In genomic region chr3:160757624-160758106, GRCh38 we compare ENCODE assay signal across 11 cellular contexts. TPM values are rescaled to one million over a fixed set of nuclear protein-coding genes. Genes with fewer than 3 reads are reported as not detected.
DNase-seq lines count a peak whose midpoint lies in the region; ATAC-seq and TF ChIP-seq lines count a peak whose summit lies in the region.
"Had no signal": no experiment of that assay in that cellular context is flagged by ENCODE, and none has a peak within 500 bp of the region (broad histone marks: within the 10 kb centered on the region; RNA-seq: fewer than 3 reads in every experiment).

No MANE protein-coding gene starts in this region.

- H3K27ac ChIP-seq in A673 (ENCODE audit: low read depth, low read length, poor library complexity, severe bottlenecking) (no peak overlapping the region), HCT116 (ENCODE audit: low read depth, low read length) (no peak overlapping the region)

- RAD21 ChIA-PET in HCT116 (lab: Charles Lee; ENCODE audit: low non-redundant PET in 1 of 2, low total read pairs in 2 of 2, uncharacterized antibody in 2 of 2, unreplicated experiment in 2 of 2): no interaction called here

- H3K4me2 ChIP-seq in HCT116 (ENCODE audit: low read length): peak overlapping the region; percentile 91; the same call in 1 of the 2 replicates

- TF ChIP-seq POLR2A in HCT116 (IDR thresholded peaks at IDR 0.05; ENCODE audit: borderline replicate concordance, extremely low read depth, insufficient read depth, insufficient read length): no peak

- H3K4me3 Mint-ChIP-seq in dendritic cell treated with granulocyte-macrophage colony-stimulating factor and Interleukin-4, amounts not matched to agents 40 ng/mL and 50 ng/mL, for 4 days: peak overlapping the region; percentile 93
- peak overlapping the region; percentile 15 to 99 (median 90) for H3K4me3 Mint-ChIP-seq in naive B cell
- H3K4me3 Mint-ChIP-seq in activated CD4-positive, alpha-beta T cell treated with anti-CD3 and anti-CD28 coated beads for 36 hours: no peak overlapping the region

- H3K4me1 Mint-ChIP-seq in dendritic cell treated with granulocyte-macrophage colony-stimulating factor and Interleukin-4, amounts not matched to agents 40 ng/mL and 50 ng/mL, for 4 days (ENCODE audit: low read depth): peaks cover 37% of the 10 kb centered on the region
- peaks cover 22 to 32% (median 24%) of the 10 kb centered on the region in 3 donors for H3K4me1 Mint-ChIP-seq in naive B cell
- H3K4me1 Mint-ChIP-seq in activated CD4-positive, alpha-beta T cell treated with anti-CD3 and anti-CD28 coated beads for 36 hours: peaks cover 26% of the 10 kb centered on the region

- H3K9ac ChIP-seq in HCT116 (ENCODE audit: low read length): no peak overlapping the region

- ATAC-seq in HCT116 (no peak), naive B cell (ENCODE audit: low read depth in 2 of 2) (no peak), HG02870 (IDR thresholded peaks at IDR 0.05; ENCODE audit: unreplicated experiment) (no peak)
- no peak for ATAC-seq in activated CD4-positive, alpha-beta T cell treated with anti-CD3 and anti-CD28 coated beads for 36 hours

- CTCF ChIA-PET in A673 (lab: Charles Lee): no interaction called here
- CTCF ChIA-PET in HCT116 (lab: Charles Lee): no interaction called here
- CTCF ChIA-PET in activated CD4-positive, alpha-beta T cell treated with anti-CD3 and anti-CD28 coated beads for 36 hours (lab: Charles Lee): interaction anchor here (1.1 kb wide), 1 partner anchor 61 kb away, joined by 3 read pairs; no protein-coding TSS in a partner anchor

- H3K27me3 ChIP-seq in A673 (replicated peaks; ENCODE audit: insufficient read depth, low read depth, low read length, poor library complexity) (no peaks in the 10 kb centered on the region), HCT116 (ENCODE audit: insufficient read depth, low read length) (no peaks in the 10 kb centered on the region)
- H3K27me3 ChIP-seq: thyroid gland had no signal

- no peak for TF ChIP-seq RAD21 in HCT116 (IDR thresholded peaks at IDR 0.05; ENCODE audit: low read depth)

- peak overlapping the region; percentile 97 for H3K27ac Mint-ChIP-seq in dendritic cell treated with granulocyte-macrophage colony-stimulating factor and Interleukin-4, amounts not matched to agents 40 ng/mL and 50 ng/mL, for 4 days
- no peak overlapping the region for H3K27ac Mint-ChIP-seq in naive B cell
- H3K27ac Mint-ChIP-seq in activated CD4-positive, alpha-beta T cell treated with anti-CD3 and anti-CD28 coated beads for 36 hours: no peak overlapping the region

- intact Hi-C loops in A673 (cut with micrococcal nuclease; ENCODE audit: unreplicated experiment) (loop anchor here (5.0 kb wide), 1 partner anchor 190 kb away; the partner anchor contains the start of gene KPNA4), HCT116 (cut with micrococcal nuclease) (no loop called here)
- intact Hi-C loops in dendritic cell treated with granulocyte-macrophage colony-stimulating factor and Interleukin-4, amounts not matched to agents 40 ng/mL and 50 ng/mL, for 4 days (cut with micrococcal nuclease): loop anchor here (2.0 to 10.0 kb wide), 6 partner anchors 45 to 465 kb away; partner anchors contain the start of gene NMD3
- intact Hi-C loops in activated CD4-positive, alpha-beta T cell treated with anti-CD3 and anti-CD28 coated beads for 36 hours (cut with DNase I, micrococcal nuclease): loop anchor here (5.0 to 10.0 kb wide), 4 partner anchors 185 to 1953 kb away; partner anchors contain the start of genes MFSD1 (in 1 of the 2) and NMD3 (in 1 of the 2)

- no peaks in the 10 kb centered on the region for H3K36me3 ChIP-seq in A673 (ENCODE audit: insufficient read depth, low read length, poor library complexity, severe bottlenecking)
- no peaks in the 10 kb centered on the region for H3K36me3 ChIP-seq in HCT116 (ENCODE audit: control insufficient read depth in 1 of 2, insufficient read depth in 2 of 2, low read length in 2 of 2)
- H3K36me3 ChIP-seq: thyroid gland had no signal

- POLR2A ChIA-PET in A673 (lab: Charles Lee; ENCODE audit: low non-redundant PET): no interaction called here
- POLR2A ChIA-PET in HCT116 (lab: Charles Lee): no interaction called here
- POLR2A ChIA-PET in activated CD4-positive, alpha-beta T cell treated with anti-CD3 and anti-CD28 coated beads for 36 hours (lab: Charles Lee): no interaction called here

- peaks cover 2% of the 10 kb centered on the region for H3K27me3 Mint-ChIP-seq in dendritic cell treated with granulocyte-macrophage colony-stimulating factor and Interleukin-4, amounts not matched to agents 40 ng/mL and 50 ng/mL, for 4 days
- peaks cover 0 to 8% (median 6%) of the 10 kb centered on the region in 3 donors for H3K27me3 Mint-ChIP-seq in naive B cell
- H3K27me3 Mint-ChIP-seq in activated CD4-positive, alpha-beta T cell treated with anti-CD3 and anti-CD28 coated beads for 36 hours: peaks cover 28% of the 10 kb centered on the region

- H3K9me3 ChIP-seq in A673 (ENCODE audit: low read depth, low read length, poor library complexity, severe bottlenecking): no peaks in the 10 kb centered on the region
- no peaks in the 10 kb centered on the region for H3K9me3 ChIP-seq in HCT116 (ENCODE audit: control insufficient read depth in 1 of 2, insufficient read depth in 1 of 2, low read depth in 1 of 2, low read length in 2 of 2)
- H3K9me3 ChIP-seq: thyroid gland had no signal

- no peaks in the 10 kb centered on the region for H4K20me1 ChIP-seq in HCT116 (ENCODE audit: insufficient read depth)

- DNase-seq in A673 (ENCODE audit: low spot score): no peak
- no peak for DNase-seq in HCT116 (ENCODE audit: low read depth, low spot score)
- DNase-seq in naive B cell: no peak
- no peak for DNase-seq in NCI-H774 (lab: John Stamatoyannopoulos, UW)
- no peak for DNase-seq in activated CD4-positive, alpha-beta T cell treated with anti-CD3 and anti-CD28 coated beads for 36 hours
- DNase-seq in dermis blood vessel endothelial cell: no peak
- DNase-seq: NCI-H2081, T-helper 9 cell had no signal

- H3K4me3 ChIP-seq in A673 (ENCODE audit: low read depth, low read length, poor library complexity, severe bottlenecking) (peak overlapping the region; percentile 87), HCT116 (replicated peaks in 1 of 2; ENCODE audit: low read depth in 1 of 2, low read length in 2 of 2) (no peak overlapping the region)

- no peak overlapping the region for H2AFZ ChIP-seq in HCT116 (ENCODE audit: low read depth, low read length, poor library complexity, severe bottlenecking)

- H3K36me3 Mint-ChIP-seq in dendritic cell treated with granulocyte-macrophage colony-stimulating factor and Interleukin-4, amounts not matched to agents 40 ng/mL and 50 ng/mL, for 4 days (ENCODE audit: low read depth): peaks cover 58% of the 10 kb centered on the region
- peaks cover 0 to 5% of the 10 kb centered on the region in 2 donors for H3K36me3 Mint-ChIP-seq in naive B cell
- peaks cover 2% of the 10 kb centered on the region for H3K36me3 Mint-ChIP-seq in activated CD4-positive, alpha-beta T cell treated with anti-CD3 and anti-CD28 coated beads for 36 hours (ENCODE audit: low read depth)

- peaks cover 10% of the 10 kb centered on the region; the same call in 1 of the 2 replicates for H3K79me2 ChIP-seq in HCT116 (ENCODE audit: insufficient read depth, low read length)

- no peaks in the 10 kb centered on the region for H3K9me2 ChIP-seq in HCT116 (ENCODE audit: insufficient read depth)

- no peak for TF ChIP-seq CTCF in A673 (conservative IDR thresholded peaks at IDR 0.05; ENCODE audit: low read depth, low read length)
- TF ChIP-seq CTCF in HCT116 (IDR thresholded peaks at IDR 0.05 in 2 of 3, conservative IDR thresholded peaks at IDR 0.05 in 1 of 3; ENCODE audit: borderline replicate concordance in 1 of 3, insufficient read depth in 1 of 3, low read depth in 2 of 3, low read length in 2 of 3): no peak

- H3K4me1 ChIP-seq in A673 (ENCODE audit: insufficient read depth, low read length, poor library complexity, severe bottlenecking) (peaks cover 14% of the 10 kb centered on the region), HCT116 (ENCODE audit: control insufficient read depth in 1 of 2, insufficient read depth in 2 of 2, low read length in 2 of 2) (peaks cover 4 to 15% of the 10 kb centered on the region in 2 experiments; a peak in 3 of 4 replicates)

- BruUV-seq in A673 (replicated peaks; lab: Mats Ljungman, UMichigan) (no TSS peak), HCT116 (replicated peaks; lab: Mats Ljungman, UMichigan) (no TSS peak)

- peaks cover 7% of the 10 kb centered on the region for H3K9me3 Mint-ChIP-seq in dendritic cell treated with granulocyte-macrophage colony-stimulating factor and Interleukin-4, amounts not matched to agents 40 ng/mL and 50 ng/mL, for 4 days
- no peaks in the 10 kb centered on the region for H3K9me3 Mint-ChIP-seq in naive B cell
- no peaks in the 10 kb centered on the region for H3K9me3 Mint-ChIP-seq in activated CD4-positive, alpha-beta T cell treated with anti-CD3 and anti-CD28 coated beads for 36 hours (ENCODE audit: low read depth)

TF ChIP-seq in HCT116, 20 proteins besides CTCF, POLR2A, EP300 and RAD21:
- TF ChIP-seq SIN3A (IDR thresholded peaks at IDR 0.05; ENCODE audit: low read depth): no peak
- no peak for TF ChIP-seq CBX3 (IDR thresholded peaks at IDR 0.05; ENCODE audit: low read depth)
- no peak for TF ChIP-seq MAX (IDR thresholded peaks at IDR 0.05)
- TF ChIP-seq, protein P1, sequence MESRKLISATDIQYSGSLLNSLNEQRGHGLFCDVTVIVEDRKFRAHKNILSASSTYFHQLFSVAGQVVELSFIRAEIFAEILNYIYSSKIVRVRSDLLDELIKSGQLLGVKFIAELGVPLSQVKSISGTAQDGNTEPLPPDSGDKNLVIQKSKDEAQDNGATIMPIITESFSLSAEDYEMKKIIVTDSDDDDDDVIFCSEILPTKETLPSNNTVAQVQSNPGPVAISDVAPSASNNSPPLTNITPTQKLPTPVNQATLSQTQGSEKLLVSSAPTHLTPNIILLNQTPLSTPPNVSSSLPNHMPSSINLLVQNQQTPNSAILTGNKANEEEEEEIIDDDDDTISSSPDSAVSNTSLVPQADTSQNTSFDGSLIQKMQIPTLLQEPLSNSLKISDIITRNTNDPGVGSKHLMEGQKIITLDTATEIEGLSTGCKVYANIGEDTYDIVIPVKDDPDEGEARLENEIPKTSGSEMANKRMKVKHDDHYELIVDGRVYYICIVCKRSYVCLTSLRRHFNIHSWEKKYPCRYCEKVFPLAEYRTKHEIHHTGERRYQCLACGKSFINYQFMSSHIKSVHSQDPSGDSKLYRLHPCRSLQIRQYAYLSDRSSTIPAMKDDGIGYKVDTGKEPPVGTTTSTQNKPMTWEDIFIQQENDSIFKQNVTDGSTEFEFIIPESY (IDR thresholded peaks at IDR 0.05; ENCODE audit: extremely low read depth, insufficient replicate concordance, low read length): no peak
- no peak for TF ChIP-seq CEBPB (IDR thresholded peaks at IDR 0.05; ENCODE audit: low read depth)

RNA-seq across cellular contexts. Expression of gene PPM1L, which starts 1.6 kb away (rescaled TPM):
- 10.6 and 12.7 TPM in 2 replicates for total RNA-seq in A673 (2021)
- total RNA-seq in HCT116 (2021; ENCODE audit: unreplicated experiment): 13.2 TPM
- 2.8 and 3.0 TPM in 2 replicates for polyA plus RNA-seq in HCT116 (2012)
- polyA plus RNA-seq in naive B cell (ENCODE audit: low read depth in 6 of 6): 1 to 10 TPM in 4 of 6 donors, under 1 TPM in 1, not detected in 1; 0.49 to 2.4 (median 2.1) TPM
- total RNA-seq in activated CD4-positive, alpha-beta T cell treated with anti-CD3 and anti-CD28 coated beads for 36 hours: 1 to 10 TPM; 1.8 to 2.4 TPM
- 1.0 and 2.1 TPM in 2 replicates for total RNA-seq in dermis blood vessel endothelial cell
